Comparison of ENCODE assay signal across 7 cellular contexts in the genomic region with DNA sequence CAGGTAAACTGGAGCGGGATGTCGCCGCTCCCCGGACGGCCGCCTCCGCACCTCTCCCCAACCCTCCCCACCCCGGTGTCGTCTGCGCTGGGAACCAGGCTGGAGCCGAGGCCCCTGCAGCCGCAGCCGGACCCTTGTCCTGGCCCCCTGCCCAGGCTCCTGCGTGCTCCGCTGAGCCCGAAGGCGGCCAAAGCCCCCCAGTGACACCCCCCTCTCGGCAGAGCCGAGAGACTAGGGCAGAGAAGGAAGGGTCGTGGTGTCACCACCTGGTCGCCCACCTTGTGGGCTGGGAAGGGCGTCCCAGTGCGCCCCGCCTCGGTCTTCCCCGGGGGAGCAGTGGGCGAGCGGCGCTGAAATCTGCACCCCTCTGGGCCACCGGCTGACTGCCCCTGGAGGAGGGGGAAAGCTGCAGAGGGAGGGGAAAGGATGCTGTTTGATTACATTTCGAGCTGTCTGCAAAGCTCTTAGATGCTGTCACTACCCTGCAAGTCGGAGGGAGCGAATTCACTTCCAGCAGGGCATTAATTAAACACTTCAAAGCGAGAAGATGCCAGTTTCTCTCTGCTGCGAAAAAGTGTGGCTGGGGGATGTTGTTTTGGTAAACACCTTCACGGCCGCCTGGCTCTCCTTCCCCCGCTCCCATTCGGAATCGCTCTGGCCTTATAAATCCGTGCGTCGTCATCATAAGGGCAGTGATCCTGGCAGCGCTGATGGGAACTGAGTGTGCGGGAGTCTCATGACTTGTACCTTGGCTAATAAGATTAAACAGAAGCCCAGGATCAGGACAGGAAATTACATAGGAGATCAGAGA. TPM values are rescaled to one million over a fixed set of nuclear protein-coding genes. Genes with fewer than 3 reads are reported as not detected.
A peak's percentile ranks its signal among the peaks of the same experiment; 100 is the strongest.
DNase-seq lines count a peak whose midpoint lies in the region; TF ChIP-seq lines count a peak whose summit lies in the region.

No MANE protein-coding gene starts in this region.

- H3K9me3 ChIP-seq in GM23248 (ENCODE audit: low read depth) (no peaks in the 10 kb centered on the region), NT2/D1 (ENCODE audit: insufficient read depth, low read length) (no peaks in the 10 kb centered on the region), neural cell (ENCODE audit: low read length) (no peaks in the 10 kb centered on the region)

- H3K9ac ChIP-seq in GM23248 (peak overlapping the region; percentile 38), NT2/D1 (ENCODE audit: insufficient read length, low read depth) (peak overlapping the region; percentile 67), neural cell (ENCODE audit: low read length) (peak overlapping the region; percentile 74)

- H3K4me2 ChIP-seq in GM23248 (ENCODE audit: unreplicated experiment) (peak overlapping the region; percentile 67), neural cell (ENCODE audit: low read length) (peak overlapping the region; percentile 76)

- H3K36me3 ChIP-seq in GM23248 (ENCODE audit: low read depth): no peaks in the 10 kb centered on the region
- H3K36me3 ChIP-seq in NT2/D1 (ENCODE audit: insufficient read depth, insufficient read length, low read length): no peaks in the 10 kb centered on the region
- H3K36me3 ChIP-seq in neural cell (ENCODE audit: insufficient read depth, low read length): no peaks in the 10 kb centered on the region

- in situ Hi-C loops in GM23248 (cut with MboI) (no loop called here), GM13976 (cut with MboI; ENCODE audit: low sequenced_read_pairs, unreplicated experiment) (no loop called here)

- H3K9me2 ChIP-seq in GM23248 (ENCODE audit: insufficient read depth): no peaks in the 10 kb centered on the region
- H3K9me2 ChIP-seq in neural cell (ENCODE audit: insufficient read depth, low read length): no peaks in the 10 kb centered on the region

- TF ChIP-seq RAD21 in neural cell (conservative IDR thresholded peaks at IDR 0.05): no peak

- H2AFZ ChIP-seq in GM23248: peak overlapping the region; percentile 87
- H2AFZ ChIP-seq in neural cell (ENCODE audit: low read depth, low read length): peak overlapping the region; percentile 46

- H3K4me3 ChIP-seq in GM23248 (peak overlapping the region; percentile 78), NT2/D1 (ENCODE audit: insufficient read length, low read depth) (peak overlapping the region; percentile 52), fibroblast of mammary gland (ENCODE audit: control insufficient read depth, low read depth, low read length) (peak overlapping the region; percentile 58), neural cell (ENCODE audit: low read length) (peak overlapping the region; percentile 92)

- peak; percentile 28 for TF ChIP-seq EP300 in neural cell (conservative IDR thresholded peaks at IDR 0.05; ENCODE audit: poor library complexity, severe bottlenecking)

- H3K27ac ChIP-seq in GM23248 (no peak overlapping the region), neural cell (ENCODE audit: low read length) (peak overlapping the region; percentile 26)

- WGBS in GM23248 (ENCODE audit: low coverage in 1 of 2, low lambda C conversion rate in 2 of 2, missing lambda C conversion rate in 2 of 2), 2 experiments: 13% methylated on average over 31 to 32 of the region's 45 CpGs

- no peaks in the 10 kb centered on the region for H3F3A ChIP-seq in GM23248 (ENCODE audit: insufficient read depth)
- H3F3A ChIP-seq in neural cell (ENCODE audit: insufficient read depth, low read length, poor library complexity, severe bottlenecking): no peaks in the 10 kb centered on the region

- H3K79me2 ChIP-seq in GM23248 (ENCODE audit: insufficient read depth) (no peaks in the 10 kb centered on the region), neural cell (replicated peaks; ENCODE audit: insufficient read depth, low read length) (no peaks in the 10 kb centered on the region)

- H3K4me1 ChIP-seq in GM23248 (ENCODE audit: insufficient read depth): no peaks in the 10 kb centered on the region
- no peaks in the 10 kb centered on the region for H3K4me1 ChIP-seq in NT2/D1 (ENCODE audit: insufficient read depth, insufficient read length)

- no peaks in the 10 kb centered on the region for H3K27me3 ChIP-seq in GM23248 (replicated peaks; ENCODE audit: insufficient read depth)
- peaks cover 16% of the 10 kb centered on the region for H3K27me3 ChIP-seq in NT2/D1 (ENCODE audit: insufficient read depth, insufficient read length)
- H3K27me3 ChIP-seq in neural cell (ENCODE audit: insufficient read depth, low read depth, low read length): peaks cover 8% of the 10 kb centered on the region

- peak; percentile 32 for DNase-seq in GM23248
- no peak for DNase-seq in NT2/D1 (ENCODE audit: low read depth, low spot score)
- peak; percentile 58 for DNase-seq in fibroblast of mammary gland (ENCODE audit: low read depth)
- no peak for DNase-seq in cortex of kidney (lab: John Stamatoyannopoulos, UW)
- no peak for DNase-seq in GM13976 (ENCODE audit: low spot score)
- no peak for DNase-seq in foreskin melanocyte

- no peaks in the 10 kb centered on the region for H4K20me1 ChIP-seq in GM23248 (ENCODE audit: insufficient read depth)
- no peaks in the 10 kb centered on the region for H4K20me1 ChIP-seq in neural cell (ENCODE audit: insufficient read depth)

- no peak for TF ChIP-seq CTCF in fibroblast of mammary gland (conservative IDR thresholded peaks at IDR 0.05; ENCODE audit: control insufficient read depth, insufficient read depth, low read depth, low read length)
- peak; percentile 12 for TF ChIP-seq CTCF in neural cell (IDR thresholded peaks at IDR 0.05; ENCODE audit: poor library complexity, severe bottlenecking)
- no peak for TF ChIP-seq CTCF in GM13976 (IDR thresholded peaks at IDR 0.05; ENCODE audit: borderline replicate concordance, control extremely low read depth, extremely low read depth, insufficient read depth, missing control alignments)

TF ChIP-seq in neural cell, 6 proteins besides CTCF, POLR2A, EP300 and RAD21:
- TF ChIP-seq EZH2 (IDR thresholded peaks at IDR 0.05; ENCODE audit: borderline replicate concordance, insufficient read depth, low read length, poor library complexity, severe bottlenecking) (no peak), TAF1 (IDR thresholded peaks at IDR 0.05; ENCODE audit: low read depth) (peak; percentile 52), SMC3 (conservative IDR thresholded peaks at IDR 0.05; ENCODE audit: poor library complexity) (no peak), MXI1 (conservative IDR thresholded peaks at IDR 0.05; ENCODE audit: poor library complexity, severe bottlenecking) (peak; percentile 4), POLR2AphosphoS5 (IDR thresholded peaks at IDR 0.05) (peak; percentile 39)
- TF ChIP-seq, protein P1, sequence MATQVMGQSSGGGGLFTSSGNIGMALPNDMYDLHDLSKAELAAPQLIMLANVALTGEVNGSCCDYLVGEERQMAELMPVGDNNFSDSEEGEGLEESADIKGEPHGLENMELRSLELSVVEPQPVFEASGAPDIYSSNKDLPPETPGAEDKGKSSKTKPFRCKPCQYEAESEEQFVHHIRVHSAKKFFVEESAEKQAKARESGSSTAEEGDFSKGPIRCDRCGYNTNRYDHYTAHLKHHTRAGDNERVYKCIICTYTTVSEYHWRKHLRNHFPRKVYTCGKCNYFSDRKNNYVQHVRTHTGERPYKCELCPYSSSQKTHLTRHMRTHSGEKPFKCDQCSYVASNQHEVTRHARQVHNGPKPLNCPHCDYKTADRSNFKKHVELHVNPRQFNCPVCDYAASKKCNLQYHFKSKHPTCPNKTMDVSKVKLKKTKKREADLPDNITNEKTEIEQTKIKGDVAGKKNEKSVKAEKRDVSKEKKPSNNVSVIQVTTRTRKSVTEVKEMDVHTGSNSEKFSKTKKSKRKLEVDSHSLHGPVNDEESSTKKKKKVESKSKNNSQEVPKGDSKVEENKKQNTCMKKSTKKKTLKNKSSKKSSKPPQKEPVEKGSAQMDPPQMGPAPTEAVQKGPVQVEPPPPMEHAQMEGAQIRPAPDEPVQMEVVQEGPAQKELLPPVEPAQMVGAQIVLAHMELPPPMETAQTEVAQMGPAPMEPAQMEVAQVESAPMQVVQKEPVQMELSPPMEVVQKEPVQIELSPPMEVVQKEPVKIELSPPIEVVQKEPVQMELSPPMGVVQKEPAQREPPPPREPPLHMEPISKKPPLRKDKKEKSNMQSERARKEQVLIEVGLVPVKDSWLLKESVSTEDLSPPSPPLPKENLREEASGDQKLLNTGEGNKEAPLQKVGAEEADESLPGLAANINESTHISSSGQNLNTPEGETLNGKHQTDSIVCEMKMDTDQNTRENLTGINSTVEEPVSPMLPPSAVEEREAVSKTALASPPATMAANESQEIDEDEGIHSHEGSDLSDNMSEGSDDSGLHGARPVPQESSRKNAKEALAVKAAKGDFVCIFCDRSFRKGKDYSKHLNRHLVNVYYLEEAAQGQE (IDR thresholded peaks at IDR 0.05; ENCODE audit: borderline replicate concordance): no peak

RNA-seq across cellular contexts. Expression of a gene that starts 0.6 kb away (rescaled TPM):
- 0.38 and 1.4 TPM in 2 replicates for total RNA-seq in GM23248 (2014; rRNA removed; shearing (Covaris generic))
- polyA plus RNA-seq in GM23248 (2016; fragmentation: Nextera tagmentation; extraction: Ambion mirVana) (0.53 and 0.84 TPM in 2 replicates), neural cell (28.9 and 29.6 TPM in 2 replicates)
- polyA minus RNA-seq in neural cell: 18.5 and 20.6 TPM in 2 replicates

Comparison
In these comparisons a context has a peak if more than half of its experiments do, and no peak if none do; other contexts are left out.
1. DNase-seq: peak in GM23248 (single experiment) and fibroblast of mammary gland (single experiment); none in NT2/D1 (single experiment), cortex of kidney (single experiment), GM13976 (single experiment) and foreskin melanocyte (single experiment).
2. RNA of a gene that starts 0.6 kb away (polyA plus RNA-seq): 28.9 to 29.6 TPM in neural cell; 0.53 to 0.84 TPM in GM23248; every median in the first group is over 10 times any median in the second.
3. Peak in every context shown above with its lines, with median percentiles within 50 percentile points of each other: H3K4me3 ChIP-seq and H3K9ac ChIP-seq.